In the genomic region with DNA sequence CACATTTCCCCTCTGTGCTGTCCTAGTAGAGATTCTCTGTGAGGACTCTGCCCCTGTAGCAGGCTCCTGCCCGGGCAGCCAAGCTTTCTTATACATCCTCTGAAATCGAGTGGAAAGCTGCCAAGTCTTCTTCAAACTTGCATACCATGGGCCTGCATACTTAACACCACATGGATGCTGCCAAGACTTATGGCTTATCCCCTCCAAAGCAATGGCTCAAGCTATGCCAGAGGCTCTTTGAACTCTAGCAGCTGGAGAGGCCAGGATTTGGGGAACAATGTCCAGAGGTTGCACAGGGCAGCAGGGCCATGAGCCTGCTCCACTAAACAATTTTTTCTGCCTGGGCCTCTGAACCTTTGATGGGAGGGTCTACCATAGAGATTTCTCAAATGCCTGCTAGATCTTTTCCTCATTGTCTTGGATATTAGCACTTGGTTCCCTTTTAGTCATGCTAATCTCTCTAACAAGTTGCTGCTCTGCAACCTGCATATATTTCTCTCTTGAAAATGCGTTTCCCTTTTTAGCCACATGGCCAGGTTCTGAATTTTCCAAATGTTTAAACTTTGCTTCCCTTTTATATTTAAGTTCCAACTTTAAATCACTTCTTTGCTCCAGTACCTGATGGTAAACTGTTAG, we compare ENCODE assay signal across 20 cellular contexts. TPM values are rescaled to one million over a fixed set of nuclear protein-coding genes. Genes with fewer than 3 reads are reported as not detected.
DNase-seq lines count a peak whose midpoint lies in the region; ATAC-seq and TF ChIP-seq lines count a peak whose summit lies in the region.
"Had no signal": no experiment of that assay in that cellular context is flagged by ENCODE, and none has a peak within 500 bp of the region (broad histone marks: within the 10 kb centered on the region; RNA-seq: fewer than 3 reads in every experiment).

No MANE protein-coding gene starts in this region.

- DNase-seq in HAP-1 (ENCODE audit: low spot score in 2 of 2) (peak; percentile 33 to 75), SJCRH30 (peak; percentile 34 to 44), fibroblast of the conjunctiva (ENCODE audit: low read depth) (peak; percentile 68), retinal pigment epithelial cell (ENCODE audit: low read depth) (peak; percentile 74), NCI-H524 (lab: John Stamatoyannopoulos, UW) (no peak), mesenteric fat pad (ENCODE audit: low spot score) (no peak)
- DNase-seq: activated B cell treated with CpG ODN at 0.5 μM for 24 hours; activated CD8-positive, alpha-beta T cell treated with anti-CD3 and anti-CD28 coated beads for 36 hours; activated naive CD8-positive, alpha-beta T cell treated with anti-CD3 and anti-CD28 coated beads, Interleukin-2, amount 50 U/mL, for 24 hours; islet precursor cell; natural killer cell; NCI-H187; NCI-H510A; SIG-M5; small intestine; T-helper 2 cell had no signal

- H3K4me1 ChIP-seq in HAP-1 (peaks cover 9% of the 10 kb centered on the region), SJCRH30 (peaks cover 3% of the 10 kb centered on the region; the same call in 1 of the 2 replicates)

- TF ChIP-seq CTCF in retinal pigment epithelial cell (conservative IDR thresholded peaks at IDR 0.05; ENCODE audit: low read depth, low read length), result no peak

- no peaks in the 10 kb centered on the region for H3K27me3 ChIP-seq in HAP-1 (ENCODE audit: low read depth)
- no peaks in the 10 kb centered on the region for H3K27me3 ChIP-seq in SJCRH30

- H3K36me3 ChIP-seq in HAP-1 (replicated peaks), result no peaks in the 10 kb centered on the region
- H3K36me3 ChIP-seq in SJCRH30, result no peaks in the 10 kb centered on the region
- H3K36me3 ChIP-seq: thoracic aorta had no signal

- no peaks in the 10 kb centered on the region for H3K9me3 ChIP-seq in HAP-1
- 0 out of 2 replicates have a peak, but pooled peaks cover 2% of the 10 kb centered on the region for H3K9me3 ChIP-seq in SJCRH30 (replicated peaks)
- H3K9me3 ChIP-seq: thoracic aorta had no signal

- H3K4me3 ChIP-seq in HAP-1, result no peak overlapping the region
- H3K4me3 ChIP-seq in SJCRH30, result no peak overlapping the region
- H3K4me3 ChIP-seq in retinal pigment epithelial cell (ENCODE audit: low read length), result no peak overlapping the region
- H3K4me3 ChIP-seq: thoracic aorta had no signal

- no peak for ATAC-seq in HG03460 (IDR thresholded peaks at IDR 0.05; ENCODE audit: unreplicated experiment)
- ATAC-seq: activated CD8-positive, alpha-beta T cell treated with anti-CD3 and anti-CD28 coated beads for 36 hours; activated naive CD8-positive, alpha-beta T cell treated with anti-CD3 and anti-CD28 coated beads, Interleukin-2, amount 50 U/mL, for 24 hours; HCT116; natural killer cell had no signal

- H3K27ac ChIP-seq in SJCRH30, result no peak overlapping the region
- H3K27ac ChIP-seq: thoracic aorta had no signal

- in situ Hi-C loops in HAP-1 (cut with MboI; ENCODE audit: low sequenced_read_pairs), result no loop called here

RNA-seq across cellular contexts. Expression of a gene that starts 6.1 kb away (rescaled TPM):
- 4.1 and 4.4 TPM in 2 replicates for total RNA-seq in SJCRH30 (2014; rRNA removed; shearing (Covaris generic))
- 60.7 TPM for total RNA-seq in mesenteric fat pad
- total RNA-seq: activated B cell treated with CpG ODN at 0.5 μM for 24 hours; activated CD8-positive, alpha-beta T cell treated with anti-CD3 and anti-CD28 coated beads for 36 hours; activated T-helper 1 cell treated with anti-CD3 and anti-CD28 coated beads, Interleukin-12 subunit alpha, Interleukin-12 subunit beta, Interleukin-2, Interleukin-4 antibody, amounts not matched to agents 30 ng/mL and 10 ng/mL and 1 ng/mL, durations not matched to agents 14 hours and 24 hours and 36 hours had no signal

Comparison
In these comparisons a context has a peak if more than half of its experiments do, and no peak if none do; other contexts are left out.
1. DNase-seq: peak in HAP-1 (2 of 2), SJCRH30 (2 of 2), fibroblast of the conjunctiva (single experiment) and retinal pigment epithelial cell (single experiment); none in NCI-H524 (0 of 2) and mesenteric fat pad (single experiment).
2. RNA of a gene that starts 6.1 kb away (total RNA-seq): 60.7 TPM in mesenteric fat pad (single experiment); 4.1 to 4.4 TPM in SJCRH30; every median in the first group is over 10 times any median in the second.